Comparison of ENCODE assay signal across 10 cellular contexts in genomic region chr11:117094776-117095175, GRCh38. TPM values are rescaled to one million over a fixed set of nuclear protein-coding genes. Genes with fewer than 3 reads are reported as not detected.
DNase-seq lines count a peak whose midpoint lies in the region; ATAC-seq, FAIRE-seq and TF ChIP-seq lines count a peak whose summit lies in the region.
"Had no signal": no experiment of that assay in that cellular context is flagged by ENCODE, and none has a peak within 500 bp of the region (broad histone marks: within the 10 kb centered on the region; RNA-seq: fewer than 3 reads in every experiment).

No MANE protein-coding gene starts in this region.

- DNase-seq in A549 (ENCODE audit: low read depth in 1 of 2, low spot score in 1 of 2) (no peak), GM23248 (peak; percentile 61), caudate nucleus (lab: John Stamatoyannopoulos, UW) (peak in 19 of 61 donors; percentile 4 to 54 (median 27)), mesenchymal stem cell (peak; percentile 19), sciatic nerve (ENCODE audit: low spot score) (no peak)
- DNase-seq: GDM1 had no signal

- H3K79me1 ChIP-seq in mesenchymal stem cell (replicated peaks; ENCODE audit: low read length, poor library complexity, severe bottlenecking) = peaks cover 16% of the 10 kb centered on the region

- H3K36me3 ChIP-seq in GM23248 (ENCODE audit: low read depth) = no peaks in the 10 kb centered on the region
- H3K36me3 ChIP-seq in mesenchymal stem cell (ENCODE audit: control insufficient read depth in 1 of 2, insufficient read depth in 2 of 2, low read depth in 1 of 2, low read length in 2 of 2) = no peaks in the 10 kb centered on the region

- TF ChIP-seq RAD21 in A549 (conservative IDR thresholded peaks at IDR 0.05 in 1 of 2, IDR thresholded peaks at IDR 0.05 in 1 of 2) = no peak

- H3K79me2 ChIP-seq in GM23248 (ENCODE audit: insufficient read depth) = peaks cover 81% of the 10 kb centered on the region

- no peak overlapping the region for H2AK5ac ChIP-seq in mesenchymal stem cell (ENCODE audit: low read length, severe bottlenecking)

- H2BK12ac ChIP-seq in mesenchymal stem cell (ENCODE audit: low read length in 2 of 2) = no peak overlapping the region

- no peak overlapping the region for H2BK5ac ChIP-seq in mesenchymal stem cell (ENCODE audit: low read depth, low read length, poor library complexity, severe bottlenecking)

- no peak overlapping the region for H3K27ac ChIP-seq in A549
- no peak overlapping the region for H3K27ac ChIP-seq in GM23248
- peak overlapping the region; percentile 98 for H3K27ac ChIP-seq in caudate nucleus (ENCODE audit: low read depth, low read length)
- no peak overlapping the region for H3K27ac ChIP-seq in mesenchymal stem cell (ENCODE audit: low read length, poor library complexity, severe bottlenecking)

- 73% methylated on average over 4 of the region's 4 CpGs for WGBS in A549 (ENCODE audit: missing lambda C conversion rate)
- 48 to 54% methylated on average over 4 of the region's 4 CpGs for WGBS in GM23248 (ENCODE audit: low coverage in 1 of 2, low lambda C conversion rate in 2 of 2, missing lambda C conversion rate in 2 of 2), 2 experiments
- WGBS in mesenchymal stem cell = 64% methylated on average over 3 of the region's 4 CpGs

- no peak for TF ChIP-seq CTCF in A549 (IDR thresholded peaks at IDR 0.05)

- H3K9me2 ChIP-seq in GM23248 (ENCODE audit: insufficient read depth) = no peaks in the 10 kb centered on the region

- H3K4me2 ChIP-seq in A549 (peak overlapping the region; percentile 83; the same call in 2 of the 3 replicates), GM23248 (ENCODE audit: unreplicated experiment) (peak overlapping the region; percentile 80), mesenchymal stem cell (ENCODE audit: low read length, poor library complexity, severe bottlenecking) (no peak overlapping the region)

- no peak overlapping the region for H2BK120ac ChIP-seq in mesenchymal stem cell (ENCODE audit: low read depth, low read length)

- H3K9me3 ChIP-seq in A549 (no peaks in the 10 kb centered on the region), GM23248 (ENCODE audit: low read depth) (no peaks in the 10 kb centered on the region), mesenchymal stem cell (ENCODE audit: control insufficient read depth, low read length) (no peaks in the 10 kb centered on the region)

- H3K27me3 ChIP-seq in GM23248 (replicated peaks; ENCODE audit: insufficient read depth) (no peaks in the 10 kb centered on the region), mesenchymal stem cell (ENCODE audit: control insufficient read depth in 1 of 2, insufficient read depth in 1 of 2, low read length in 2 of 2) (no peaks in the 10 kb centered on the region)

- in situ Hi-C loops in GM23248 (cut with MboI) = no loop called here

- H3K14ac ChIP-seq in mesenchymal stem cell (ENCODE audit: low read length in 2 of 2) = no peak overlapping the region

- H3K18ac ChIP-seq in mesenchymal stem cell (ENCODE audit: low read depth in 1 of 2, low read length in 2 of 2) = no peak overlapping the region

- CTCF ChIA-PET in A549 (lab: Yijun Ruan, JAX) = interaction anchor here (1.6 kb wide), 1 partner anchor 11 kb away, joined by 7 read pairs; no protein-coding TSS in a partner anchor

- POLR2A ChIA-PET in A549 (lab: Yijun Ruan, JAX) = no interaction called here

- H3K23ac ChIP-seq in mesenchymal stem cell (ENCODE audit: low read length in 2 of 2) = no peak overlapping the region

- no peak overlapping the region for H2BK15ac ChIP-seq in mesenchymal stem cell (ENCODE audit: low read depth, poor library complexity, severe bottlenecking)

- no peak overlapping the region for H2AFZ ChIP-seq in GM23248
- no peak overlapping the region for H2AFZ ChIP-seq in mesenchymal stem cell (ENCODE audit: low read depth, low read length)

- no peak overlapping the region for H3K4ac ChIP-seq in mesenchymal stem cell (ENCODE audit: low read depth in 1 of 2, low read length in 2 of 2)

- 0 out of 2 replicates have a peak overlapping the region, but pooled peaks have one; percentile 95 for H3K9ac ChIP-seq in GM23248
- peak overlapping the region; percentile 94 for H3K9ac ChIP-seq in mesenchymal stem cell (ENCODE audit: low read length)

- H3K4me3 ChIP-seq in A549 (no peak overlapping the region), GM23248 (no peak overlapping the region), mesenchymal stem cell (ENCODE audit: insufficient read depth in 1 of 2, low read depth in 1 of 2, low read length in 2 of 2) (peak overlapping the region in 1 of 2 experiments; percentile 93)

- no peak overlapping the region for H4K91ac ChIP-seq in mesenchymal stem cell (ENCODE audit: low read length)

- intact Hi-C loops in sciatic nerve (cut with DNase I) = no loop called here

- no peak for TF ChIP-seq POLR2A in A549 (IDR thresholded peaks at IDR 0.05; ENCODE audit: low read length)

- no peak for FAIRE-seq in A549 (lab: Jason Lieb, UNC)
- FAIRE-seq: H1 had no signal

- ATAC-seq in A549 (no peak), sciatic nerve (no peak), GM18498 (IDR thresholded peaks at IDR 0.05; ENCODE audit: unreplicated experiment) (no peak), GM18909 (IDR thresholded peaks at IDR 0.05; ENCODE audit: poor library complexity, unreplicated experiment) (no peak), HG03521 (IDR thresholded peaks at IDR 0.05; ENCODE audit: unreplicated experiment) (no peak)

- TF ChIP-seq EP300 in A549 (IDR thresholded peaks at IDR 0.05) = no peak

- H3K4me1 ChIP-seq in A549 (peaks cover 51% of the 10 kb centered on the region), GM23248 (ENCODE audit: insufficient read depth) (peaks cover 42% of the 10 kb centered on the region), mesenchymal stem cell (ENCODE audit: control insufficient read depth, insufficient read depth, low read depth, low read length) (peaks cover 13% of the 10 kb centered on the region)

- H4K20me1 ChIP-seq in GM23248 (ENCODE audit: insufficient read depth) = peaks cover 6% of the 10 kb centered on the region; the same call in 1 of the 2 replicates

- peaks cover 34% of the 10 kb centered on the region for H3F3A ChIP-seq in GM23248 (ENCODE audit: insufficient read depth)

- H4K8ac ChIP-seq in mesenchymal stem cell (ENCODE audit: low read length) = no peak overlapping the region

TF ChIP-seq in A549, 52 proteins besides CTCF, POLR2A, EP300 and RAD21 (continues in another document):
- TF ChIP-seq MYC (IDR thresholded peaks at IDR 0.05; ENCODE audit: borderline replicate concordance, low read length) (no peak), USF2 (IDR thresholded peaks at IDR 0.05) (no peak), PHF8 (IDR thresholded peaks at IDR 0.05; ENCODE audit: borderline replicate concordance, low read depth) (no peak), CHD2 (IDR thresholded peaks at IDR 0.05; ENCODE audit: low read length, partially characterized antibody) (no peak), ZNF302 (CRISPR knock-in tag; IDR thresholded peaks at IDR 0.05) (no peak), SREBF2 (IDR thresholded peaks at IDR 0.05) (no peak), RARB (CRISPR knock-in tag; IDR thresholded peaks at IDR 0.05) (no peak), HOXA7 (CRISPR knock-in tag; IDR thresholded peaks at IDR 0.05) (no peak), ZC3H11A (IDR thresholded peaks at IDR 0.05) (no peak), KDM5A (IDR thresholded peaks at IDR 0.05) (no peak), FOXS1 (CRISPR knock-in tag; IDR thresholded peaks at IDR 0.05) (no peak), ATOH8 (CRISPR knock-in tag; IDR thresholded peaks at IDR 0.05; ENCODE audit: low read depth) (no peak), MAX (IDR thresholded peaks at IDR 0.05) (no peak), RFX5 (IDR thresholded peaks at IDR 0.05) (no peak)

RNA-seq across cellular contexts. Expression of gene SIK3, which starts 3.5 kb away (rescaled TPM):
- polyA plus RNA-seq in A549 (2011; rRNA removed) = 8.2 and 12.3 TPM in 2 replicates
- polyA plus RNA-seq in A549 (2012; cell fraction: cytosol; rRNA removed) = 4.3 and 5.4 TPM in 2 replicates
- 10.6 and 12.8 TPM in 2 replicates for polyA plus RNA-seq in A549 (2012; cell fraction: nucleus; rRNA removed)
- 7.3 to 9.0 TPM (median 8.7 TPM) in 3 replicates for polyA plus RNA-seq in A549 (2017; fragmentation: RNase III; extraction: RNeasy Plus Mini Kit Qiagen cat#74134 plus additional on column Dnase treatment)
- 17.8 and 25.0 TPM in 2 replicates for polyA minus RNA-seq in A549 (2011; rRNA and poly(A)+ RNA removed)
- 13.3 and 15.5 TPM in 2 replicates for total RNA-seq in GM23248 (2014; rRNA removed; shearing (Covaris generic))
- polyA plus RNA-seq in GM23248 (2016; fragmentation: Nextera tagmentation; extraction: Ambion mirVana) = 3.9 and 4.2 TPM in 2 replicates
- polyA plus RNA-seq in mesenchymal stem cell (2013, experiment 1 of 2) = 8.4 TPM
- polyA plus RNA-seq in mesenchymal stem cell (2013, experiment 2 of 2) = 8.2 TPM
- total RNA-seq in sciatic nerve = 68.9 TPM

RNA-seq across cellular contexts. Expression of gene PAFAH1B2, which starts 49.3 kb away (rescaled TPM):
- polyA plus RNA-seq in A549 (2011; rRNA removed) (47.8 and 55.3 TPM in 2 replicates), A549 (2017; fragmentation: RNase III; extraction: RNeasy Plus Mini Kit Qiagen cat#74134 plus additional on column Dnase treatment) (32.2 to 33.9 TPM (median 32.9 TPM) in 3 replicates), GM23248 (2016; fragmentation: Nextera tagmentation; extraction: Ambion mirVana) (116 and 120 TPM in 2 replicates)
- 15.0 and 15.1 TPM in 2 replicates for polyA plus RNA-seq in A549 (2012; cell fraction: cytosol; rRNA removed)
- 9.5 and 10.2 TPM in 2 replicates for polyA plus RNA-seq in A549 (2012; cell fraction: nucleus; rRNA removed)
- polyA minus RNA-seq in A549 (2011; rRNA and poly(A)+ RNA removed) = 134 and 169 TPM in 2 replicates
- 124 and 140 TPM in 2 replicates for total RNA-seq in GM23248 (2014; rRNA removed; shearing (Covaris generic))
- 44.5 TPM for polyA plus RNA-seq in mesenchymal stem cell (2013, experiment 1 of 2)
- polyA plus RNA-seq in mesenchymal stem cell (2013, experiment 2 of 2) = 45.9 TPM
- 104 TPM for total RNA-seq in sciatic nerve

Comparison
In these comparisons a context has a peak if more than half of its experiments do, and no peak if none do; other contexts are left out.
1. DNase-seq: peak in GM23248 (single experiment) and mesenchymal stem cell (single experiment); none in A549 (0 of 2) and sciatic nerve (single experiment).